ENCODE assay signal across 8 cellular contexts in the genomic region with DNA sequence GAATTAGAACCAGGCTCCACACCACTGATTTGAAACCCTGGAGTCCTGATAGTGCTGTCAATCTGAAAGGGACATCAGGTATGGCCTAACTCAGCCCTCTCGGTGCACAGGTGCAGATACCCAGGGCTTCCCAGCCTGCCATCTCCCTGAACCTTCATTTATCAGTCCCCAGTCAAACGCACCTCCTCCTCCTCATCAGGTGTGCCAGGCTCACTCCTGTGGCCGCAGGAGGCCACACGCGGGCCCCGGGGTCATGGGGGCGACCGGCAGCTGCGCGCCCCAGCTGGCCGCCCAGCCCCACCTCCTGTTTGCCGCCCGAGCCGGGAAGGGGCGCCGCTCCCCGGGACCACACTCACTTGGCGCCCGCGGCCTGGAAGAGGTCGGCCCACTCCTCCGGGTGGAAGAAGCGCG. TPM values are rescaled to one million over a fixed set of nuclear protein-coding genes. Genes with fewer than 3 reads are reported as not detected.
A peak's percentile ranks its signal among the peaks of the same experiment; 100 is the strongest.
DNase-seq lines count a peak whose midpoint lies in the region; ATAC-seq and TF ChIP-seq lines count a peak whose summit lies in the region.

No MANE protein-coding gene starts in this region.

- intact Hi-C loops in Right ventricle myocardium superior (cut with DNase I) (loop anchor here (5.0 kb wide), 2 partner anchors 60 to 95 kb away; no protein-coding TSS in a partner anchor), mucosa of descending colon (cut with DNase I, micrococcal nuclease) (loop anchor here (5.0 to 10.0 kb wide), 2 partner anchors 53 to 55 kb away; no protein-coding TSS in a partner anchor)

- H3K9me3 ChIP-seq in cardiac muscle cell (ENCODE audit: low read depth) (no peaks in the 10 kb centered on the region), mucosa of descending colon (no peaks in the 10 kb centered on the region)

- H3K4me3 ChIP-seq in cardiac muscle cell (peak overlapping the region; percentile 66), cardiac fibroblast (replicated peaks in 1 of 2; ENCODE audit: low read depth in 2 of 2, low read length in 2 of 2) (peak overlapping the region; percentile 59 to 68), mucosa of descending colon (peak overlapping the region; percentile 85)

- H3K27me3 ChIP-seq in cardiac muscle cell, result peaks cover 31% of the 10 kb centered on the region

- no peak for DNase-seq in cardiac muscle cell (ENCODE audit: low read depth in 1 of 2, low spot score in 1 of 2)
- DNase-seq in Right ventricle myocardium superior, result no peak
- peak; percentile 28 for DNase-seq in HuH-7.5 (ENCODE audit: low spot score)
- DNase-seq in cardiac fibroblast (ENCODE audit: low read depth in 2 of 2), result no peak
- DNase-seq in mucosa of descending colon, result peak in 1 of 3 donors; percentile 13
- DNase-seq in AML-193 (lab: John Stamatoyannopoulos, UW), result no peak
- no peak for DNase-seq in SKM-1 (lab: John Stamatoyannopoulos, UW; ENCODE audit: unreplicated experiment)

- H3K4me1 ChIP-seq in cardiac muscle cell (ENCODE audit: low read depth) (no peaks in the 10 kb centered on the region), mucosa of descending colon (ENCODE audit: low read depth) (peaks cover 17% of the 10 kb centered on the region)

- no peak overlapping the region for H3K27ac ChIP-seq in cardiac muscle cell

- ATAC-seq in Right ventricle myocardium superior (ENCODE audit: poor library complexity) (no peak), mucosa of descending colon (peak; percentile 43), GM18861 (IDR thresholded peaks at IDR 0.05; ENCODE audit: unreplicated experiment) (no peak)

- TF ChIP-seq CTCF in cardiac muscle cell (IDR thresholded peaks at IDR 0.05; ENCODE audit: low read depth, low read length), result no peak
- no peak for TF ChIP-seq CTCF in cardiac fibroblast (IDR thresholded peaks at IDR 0.05; ENCODE audit: low read depth, low read length)
- no peak for TF ChIP-seq CTCF in mucosa of descending colon (IDR thresholded peaks at IDR 0.05)

- H3K36me3 ChIP-seq in cardiac muscle cell, result peaks cover 6% of the 10 kb centered on the region
- H3K36me3 ChIP-seq in mucosa of descending colon (ENCODE audit: low read depth), result no peaks in the 10 kb centered on the region

RNA-seq across cellular contexts. Expression of a gene that starts 0.5 kb away (rescaled TPM):
- total RNA-seq in cardiac muscle cell, result 23.0 and 25.0 TPM in 2 replicates
- polyA plus RNA-seq in cardiac muscle cell, result 36.6 and 40.4 TPM in 2 replicates
- total RNA-seq in Right ventricle myocardium superior, result 12.3 TPM
- 100 to 1,000 TPM in 2 of 3 donors, 10 to 100 TPM in 1; 82.2 to 171 (median 159) TPM for total RNA-seq in mucosa of descending colon

RNA-seq across cellular contexts. Expression of a gene that starts 42.3 kb away (rescaled TPM):
- total RNA-seq in cardiac muscle cell, result 45.3 and 47.6 TPM in 2 replicates
- 68.8 and 74.3 TPM in 2 replicates for polyA plus RNA-seq in cardiac muscle cell
- 34.3 TPM for total RNA-seq in Right ventricle myocardium superior
- 10 to 100 TPM; 45.2 to 83.4 (median 62.6) TPM for total RNA-seq in mucosa of descending colon

RNA-seq across cellular contexts. Expression of a gene that starts 45.6 kb away (rescaled TPM):
- not detected in 2 replicates for total RNA-seq in cardiac muscle cell
- not detected in 2 replicates for polyA plus RNA-seq in cardiac muscle cell
- not detected for total RNA-seq in Right ventricle myocardium superior
- under 1 TPM; 0.06 to 0.19 (median 0.17) TPM for total RNA-seq in mucosa of descending colon
